In genomic region chr16:70746708-70747424, GRCh38 we compare ENCODE assay signal across 1 cellular context.
A peak's percentile ranks its signal among the peaks of the same experiment; 100 is the strongest.
TF ChIP-seq lines count a peak whose summit lies in the region.

No MANE protein-coding gene starts in this region.

TF ChIP-seq in HepG2, 621 proteins besides CTCF, POLR2A, EP300 and RAD21 (continued from another document and continues in another):
- 0 out of 2 replicates have a peak, but pooled peaks have one; percentile 13 for TF ChIP-seq ZNF251 (CRISPR knock-in tag; IDR thresholded peaks at IDR 0.05)
- TF ChIP-seq TCF7 (IDR thresholded peaks at IDR 0.05; ENCODE audit: low read depth) = peak; percentile 50; the same call in 1 of the 2 replicates
- peak; percentile 97 for TF ChIP-seq ZNF780A (CRISPR knock-in tag; IDR thresholded peaks at IDR 0.05)
- TF ChIP-seq ZBTB1 (CRISPR knock-in tag; IDR thresholded peaks at IDR 0.05; ENCODE audit: borderline replicate concordance) = no peak
- peak; percentile 12; the same call in 1 of the 2 replicates for TF ChIP-seq ZNF12 (CRISPR knock-in tag; IDR thresholded peaks at IDR 0.05)
- TF ChIP-seq TCF7L2 (IDR thresholded peaks at IDR 0.05; ENCODE audit: low read depth, low read length) = no peak
- TF ChIP-seq ATF5 (CRISPR knock-in tag; IDR thresholded peaks at IDR 0.05; ENCODE audit: low read depth) = peak; percentile 25; the same call in 1 of the 2 replicates
- TF ChIP-seq ZNF83 (CRISPR knock-in tag; IDR thresholded peaks at IDR 0.05; ENCODE audit: borderline replicate concordance) = 0 out of 2 replicates have a peak, but pooled peaks have one; percentile 45
- TF ChIP-seq FOXA3 (CRISPR knock-in tag; IDR thresholded peaks at IDR 0.05) = peak; percentile 7
- TF ChIP-seq ZNF205 (CRISPR knock-in tag; IDR thresholded peaks at IDR 0.05) = peak; percentile 77; the same call in 1 of the 2 replicates
- TF ChIP-seq ZNF431 (CRISPR knock-in tag; IDR thresholded peaks at IDR 0.05; ENCODE audit: borderline replicate concordance, low read depth) = peak; percentile 99
- 0 out of 2 replicates have a peak, but pooled peaks have one; percentile 24 for TF ChIP-seq FIP1L1 (IDR thresholded peaks at IDR 0.05; ENCODE audit: borderline replicate concordance, insufficient read depth, low read depth, low read length)
- peak; percentile 74; the same call in 1 of the 2 replicates for TF ChIP-seq GATA4 (IDR thresholded peaks at IDR 0.05; ENCODE audit: borderline replicate concordance, low read depth)
- no peak for TF ChIP-seq ZNF615 (CRISPR knock-in tag; IDR thresholded peaks at IDR 0.05; ENCODE audit: borderline replicate concordance)
- peak; percentile 77; the same call in 1 of the 2 replicates for TF ChIP-seq ZNF766 (CRISPR knock-in tag; IDR thresholded peaks at IDR 0.05; ENCODE audit: borderline replicate concordance)
- TF ChIP-seq ZEB1 (IDR thresholded peaks at IDR 0.05; ENCODE audit: insufficient replicate concordance, low read depth) = peak; percentile 93
- no peak; the same call in none of the 2 replicates for TF ChIP-seq GZF1 (CRISPR knock-in tag; IDR thresholded peaks at IDR 0.05)
- TF ChIP-seq, protein P1, sequence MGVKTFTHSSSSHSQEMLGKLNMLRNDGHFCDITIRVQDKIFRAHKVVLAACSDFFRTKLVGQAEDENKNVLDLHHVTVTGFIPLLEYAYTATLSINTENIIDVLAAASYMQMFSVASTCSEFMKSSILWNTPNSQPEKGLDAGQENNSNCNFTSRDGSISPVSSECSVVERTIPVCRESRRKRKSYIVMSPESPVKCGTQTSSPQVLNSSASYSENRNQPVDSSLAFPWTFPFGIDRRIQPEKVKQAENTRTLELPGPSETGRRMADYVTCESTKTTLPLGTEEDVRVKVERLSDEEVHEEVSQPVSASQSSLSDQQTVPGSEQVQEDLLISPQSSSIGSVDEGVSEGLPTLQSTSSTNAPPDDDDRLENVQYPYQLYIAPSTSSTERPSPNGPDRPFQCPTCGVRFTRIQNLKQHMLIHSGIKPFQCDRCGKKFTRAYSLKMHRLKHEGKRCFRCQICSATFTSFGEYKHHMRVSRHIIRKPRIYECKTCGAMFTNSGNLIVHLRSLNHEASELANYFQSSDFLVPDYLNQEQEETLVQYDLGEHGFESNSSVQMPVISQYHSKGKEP (CRISPR knock-in tag; IDR thresholded peaks at IDR 0.05) = no peak; the same call in 1 of the 2 replicates
- TF ChIP-seq GTF3A (CRISPR knock-in tag; conservative IDR thresholded peaks at IDR 0.05) = no peak
- TF ChIP-seq TAF15 (IDR thresholded peaks at IDR 0.05; ENCODE audit: low read depth, low read length, poor library complexity, severe bottlenecking) = peak; percentile 35
- TF ChIP-seq ARNT (IDR thresholded peaks at IDR 0.05) = no peak
- peak; percentile 84 for TF ChIP-seq ZMYM2 (CRISPR knock-in tag; IDR thresholded peaks at IDR 0.05)
- TF ChIP-seq ZNF644 (CRISPR knock-in tag; IDR thresholded peaks at IDR 0.05; ENCODE audit: low read depth) = peak; percentile 96
- no peak for TF ChIP-seq ZNF720 (CRISPR knock-in tag; IDR thresholded peaks at IDR 0.05)
- peak; percentile 88 for TF ChIP-seq BRD4 (CRISPR knock-in tag; IDR thresholded peaks at IDR 0.05)
- TF ChIP-seq ZNF124 (CRISPR knock-in tag; IDR thresholded peaks at IDR 0.05) = peak; percentile 79; the same call in 1 of the 2 replicates
- 0 out of 2 replicates have a peak, but pooled peaks have one; percentile 59 for TF ChIP-seq ZFP36L1 (CRISPR knock-in tag; IDR thresholded peaks at IDR 0.05)
- peak; percentile 76; the same call in 1 of the 2 replicates for TF ChIP-seq ZFP41 (CRISPR knock-in tag; IDR thresholded peaks at IDR 0.05; ENCODE audit: borderline replicate concordance)
- peak; percentile 75 for TF ChIP-seq SIN3A (IDR thresholded peaks at IDR 0.05; ENCODE audit: borderline replicate concordance, low read depth, low read length)
- TF ChIP-seq ZNF7 (CRISPR knock-in tag; IDR thresholded peaks at IDR 0.05) = no peak
- TF ChIP-seq TMF1 (CRISPR knock-in tag; IDR thresholded peaks at IDR 0.05; ENCODE audit: low read depth) = no peak
- peak; percentile 99 for TF ChIP-seq DPF2 (CRISPR knock-in tag; IDR thresholded peaks at IDR 0.05; ENCODE audit: borderline replicate concordance, low read depth)
- peak; percentile 86 for TF ChIP-seq KLF6 (CRISPR knock-in tag; IDR thresholded peaks at IDR 0.05)
- peak; percentile 51; the same call in 1 of the 2 replicates for TF ChIP-seq BORCS8-MEF2B (CRISPR knock-in tag; IDR thresholded peaks at IDR 0.05)
- TF ChIP-seq ZNF790 (CRISPR knock-in tag; IDR thresholded peaks at IDR 0.05; ENCODE audit: borderline replicate concordance) = no peak
- TF ChIP-seq, protein P2, sequence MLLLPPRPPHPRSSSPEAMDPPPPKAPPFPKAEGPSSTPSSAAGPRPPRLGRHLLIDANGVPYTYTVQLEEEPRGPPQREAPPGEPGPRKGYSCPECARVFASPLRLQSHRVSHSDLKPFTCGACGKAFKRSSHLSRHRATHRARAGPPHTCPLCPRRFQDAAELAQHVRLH (CRISPR knock-in tag; IDR thresholded peaks at IDR 0.05; ENCODE audit: borderline replicate concordance, low read depth) = peak; percentile 70; the same call in 1 of the 2 replicates
- TF ChIP-seq ZNF382 (CRISPR knock-in tag; IDR thresholded peaks at IDR 0.05; ENCODE audit: borderline replicate concordance) = no peak
- TF ChIP-seq, protein P3, sequence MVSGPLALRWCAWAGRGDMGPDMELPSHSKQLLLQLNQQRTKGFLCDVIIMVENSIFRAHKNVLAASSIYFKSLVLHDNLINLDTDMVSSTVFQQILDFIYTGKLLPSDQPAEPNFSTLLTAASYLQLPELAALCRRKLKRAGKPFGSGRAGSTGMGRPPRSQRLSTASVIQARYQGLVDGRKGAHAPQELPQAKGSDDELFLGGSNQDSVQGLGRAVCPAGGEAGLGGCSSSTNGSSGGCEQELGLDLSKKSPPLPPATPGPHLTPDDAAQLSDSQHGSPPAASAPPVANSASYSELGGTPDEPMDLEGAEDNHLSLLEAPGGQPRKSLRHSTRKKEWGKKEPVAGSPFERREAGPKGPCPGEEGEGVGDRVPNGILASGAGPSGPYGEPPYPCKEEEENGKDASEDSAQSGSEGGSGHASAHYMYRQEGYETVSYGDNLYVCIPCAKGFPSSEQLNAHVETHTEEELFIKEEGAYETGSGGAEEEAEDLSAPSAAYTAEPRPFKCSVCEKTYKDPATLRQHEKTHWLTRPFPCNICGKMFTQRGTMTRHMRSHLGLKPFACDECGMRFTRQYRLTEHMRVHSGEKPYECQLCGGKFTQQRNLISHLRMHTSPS (CRISPR knock-in tag; IDR thresholded peaks at IDR 0.05; ENCODE audit: low read depth) = peak; percentile 79; the same call in 1 of the 2 replicates
- TF ChIP-seq ZFP36L2 (CRISPR knock-in tag; IDR thresholded peaks at IDR 0.05) = no peak
- TF ChIP-seq GRHL1 (CRISPR knock-in tag; conservative IDR thresholded peaks at IDR 0.05) = no peak
- TF ChIP-seq ZNF354B (CRISPR knock-in tag; IDR thresholded peaks at IDR 0.05) = no peak; the same call in 1 of the 2 replicates
- TF ChIP-seq ZNF263 (CRISPR knock-in tag; IDR thresholded peaks at IDR 0.05) = peak; percentile 74
- TF ChIP-seq NFYB (CRISPR knock-in tag; IDR thresholded peaks at IDR 0.05) = 0 out of 2 replicates have a peak, but pooled peaks have one; percentile 14
- TF ChIP-seq ZNF577 (CRISPR knock-in tag; IDR thresholded peaks at IDR 0.05; ENCODE audit: borderline replicate concordance, low read depth) = no peak
- TF ChIP-seq ZNF552 (CRISPR knock-in tag; IDR thresholded peaks at IDR 0.05; ENCODE audit: borderline replicate concordance) = no peak
- no peak; the same call in 1 of the 2 replicates for TF ChIP-seq AFF4 (CRISPR knock-in tag; IDR thresholded peaks at IDR 0.05)
- no peak for TF ChIP-seq ZNF235 (CRISPR knock-in tag; IDR thresholded peaks at IDR 0.05; ENCODE audit: borderline replicate concordance)
- TF ChIP-seq U2AF1 (optimal IDR thresholded peaks at IDR 0.05; ENCODE audit: low read depth, low read length) = peak; percentile 37
- TF ChIP-seq NAIF1 (CRISPR knock-in tag; IDR thresholded peaks at IDR 0.05; ENCODE audit: borderline replicate concordance) = no peak
- no peak for TF ChIP-seq CBX2 (IDR thresholded peaks at IDR 0.05; ENCODE audit: low read depth, low read length)
- no peak; the same call in 1 of the 2 replicates for TF ChIP-seq CBX2 (CRISPR knock-in tag; IDR thresholded peaks at IDR 0.05; ENCODE audit: low read depth)
- TF ChIP-seq AGO2 (optimal IDR thresholded peaks at IDR 0.05; ENCODE audit: low read depth, low read length) = no peak
- TF ChIP-seq, protein P4, sequence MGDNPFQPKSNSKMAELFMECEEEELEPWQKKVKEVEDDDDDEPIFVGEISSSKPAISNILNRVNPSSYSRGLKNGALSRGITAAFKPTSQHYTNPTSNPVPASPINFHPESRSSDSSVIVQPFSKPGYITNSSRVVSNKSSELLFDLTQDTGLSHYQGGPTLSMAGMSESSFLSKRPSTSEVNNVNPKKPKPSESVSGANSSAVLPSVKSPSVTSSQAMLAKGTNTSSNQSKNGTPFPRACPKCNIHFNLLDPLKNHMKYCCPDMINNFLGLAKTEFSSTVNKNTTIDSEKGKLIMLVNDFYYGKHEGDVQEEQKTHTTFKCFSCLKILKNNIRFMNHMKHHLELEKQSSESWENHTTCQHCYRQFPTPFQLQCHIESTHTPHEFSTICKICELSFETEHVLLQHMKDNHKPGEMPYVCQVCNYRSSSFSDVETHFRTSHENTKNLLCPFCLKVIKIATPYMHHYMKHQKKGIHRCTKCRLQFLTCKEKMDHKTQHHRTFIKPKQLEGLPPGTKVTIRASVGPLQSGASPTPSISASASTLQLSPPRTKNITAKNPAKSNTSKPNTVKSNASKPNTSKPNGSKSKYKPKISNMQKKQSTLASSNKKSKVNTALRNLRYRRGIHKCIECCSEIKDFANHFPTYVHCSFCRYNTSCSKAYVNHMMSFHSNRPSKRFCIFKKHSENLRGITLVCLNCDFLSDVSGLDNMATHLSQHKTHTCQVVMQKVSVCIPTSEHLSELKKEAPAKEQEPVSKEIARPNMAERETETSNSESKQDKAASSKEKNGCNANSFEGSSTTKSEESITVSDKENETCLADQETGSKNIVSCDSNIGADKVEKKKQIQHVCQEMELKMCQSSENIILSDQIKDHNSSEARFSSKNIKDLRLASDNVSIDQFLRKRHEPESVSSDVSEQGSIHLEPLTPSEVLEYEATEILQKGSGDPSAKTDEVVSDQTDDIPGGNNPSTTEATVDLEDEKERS (CRISPR knock-in tag; IDR thresholded peaks at IDR 0.05) = peak; percentile 87
- peak; percentile 76 for TF ChIP-seq XRCC5 (optimal IDR thresholded peaks at IDR 0.05; ENCODE audit: low read length)
